Comparison of ENCODE assay signal across 28 cellular contexts in genomic region chr13:80975903-80976302, GRCh38.
"Had no signal": no experiment of that assay in that cellular context is flagged by ENCODE, and none has a peak within 500 bp of the region (broad histone marks: within the 10 kb centered on the region; RNA-seq: fewer than 3 reads in every experiment).

No MANE protein-coding gene starts in this region.

- ATAC-seq: left ventricle myocardium superior; lower lobe of right lung; naive thymus-derived CD4-positive, alpha-beta T cell; psoas muscle; sciatic nerve; stimulated activated effector memory CD8-positive, alpha-beta T cell treated with anti-CD3 and anti-CD28 coated beads, Interleukin-12 subunit alpha, Interleukin-12 subunit beta, amount 100 ng/mL, for 72 hours; upper lobe of right lung had no signal

- DNase-seq: head of caudate nucleus; hypothalamus; immature natural killer cell; kidney; left ventricle myocardium superior; lower lobe of right lung; mammary epithelial cell; mesenchymal stem cell; naive thymus-derived CD4-positive, alpha-beta T cell; nucleus accumbens; psoas muscle; spleen; stimulated activated CD4-positive, alpha-beta T cell treated with anti-CD3 and anti-CD28 coated beads, Interleukin-4, amount 100 ng/mL, for 24 hours; stimulated activated naive CD4-positive, alpha-beta T cell; tibial artery; trophoblast cell; upper lobe of right lung had no signal

- H3K79me2 ChIP-seq: parathyroid adenoma had no signal

- FAIRE-seq: islet of Langerhans, kidney, urothelium cell line had no signal

- H3K4me1 ChIP-seq: lower lobe of right lung, parathyroid adenoma, psoas muscle, suprapubic skin, tibial artery had no signal

- H3K36me3 Mint-ChIP-seq: immature natural killer cell; naive thymus-derived CD4-positive, alpha-beta T cell; stimulated activated effector memory CD8-positive, alpha-beta T cell treated with anti-CD3 and anti-CD28 coated beads, Interleukin-12 subunit alpha, Interleukin-12 subunit beta, amount 100 ng/mL, for 72 hours had no signal

- H3K27ac Mint-ChIP-seq: immature natural killer cell; naive thymus-derived CD4-positive, alpha-beta T cell; nephron; stimulated activated effector memory CD8-positive, alpha-beta T cell treated with anti-CD3 and anti-CD28 coated beads, Interleukin-12 subunit alpha, Interleukin-12 subunit beta, amount 100 ng/mL, for 72 hours; stimulated activated naive CD8-positive, alpha-beta T cell treated with anti-CD3 and anti-CD28 coated beads, Interleukin-15, Interleukin-2, amounts not matched to agents 100 ng/mL and 50 ng/mL, for 24 hours had no signal

- H3K9ac ChIP-seq: parathyroid adenoma had no signal

- H3K4me1 Mint-ChIP-seq: immature natural killer cell; naive thymus-derived CD4-positive, alpha-beta T cell; nephron; neural crest cell; stimulated activated effector memory CD8-positive, alpha-beta T cell treated with anti-CD3 and anti-CD28 coated beads, Interleukin-12 subunit alpha, Interleukin-12 subunit beta, amount 100 ng/mL, for 72 hours had no signal

- H3K27me3 ChIP-seq: spleen, suprapubic skin, tibial artery, upper lobe of right lung had no signal

- H3K27ac ChIP-seq: lower lobe of right lung, parathyroid adenoma, psoas muscle, skin epidermis, spleen, suprapubic skin, thoracic aorta, tibial artery, upper lobe of right lung had no signal

- H3K9me3 ChIP-seq: lower lobe of right lung, psoas muscle, spleen, suprapubic skin, thoracic aorta, tibial artery, upper lobe of right lung had no signal

- H3K4me3 ChIP-seq: lower lobe of right lung, psoas muscle, skin epidermis, spleen, suprapubic skin, thoracic aorta, tibial artery, upper lobe of right lung had no signal

- H3K27me3 Mint-ChIP-seq: naive thymus-derived CD4-positive, alpha-beta T cell; stimulated activated naive CD8-positive, alpha-beta T cell treated with anti-CD3 and anti-CD28 coated beads, Interleukin-15, Interleukin-2, amounts not matched to agents 100 ng/mL and 50 ng/mL, for 24 hours had no signal

- H3K4me3 Mint-ChIP-seq: immature natural killer cell; naive thymus-derived CD4-positive, alpha-beta T cell; nephron; neural crest cell; stimulated activated effector memory CD8-positive, alpha-beta T cell treated with anti-CD3 and anti-CD28 coated beads, Interleukin-12 subunit alpha, Interleukin-12 subunit beta, amount 100 ng/mL, for 72 hours; stimulated activated naive CD8-positive, alpha-beta T cell treated with anti-CD3 and anti-CD28 coated beads, Interleukin-15, Interleukin-2, amounts not matched to agents 100 ng/mL and 50 ng/mL, for 24 hours had no signal

- H3K36me3 ChIP-seq: lower lobe of right lung, spleen, suprapubic skin, thoracic aorta, tibial artery, upper lobe of right lung had no signal

- H2AFZ ChIP-seq: parathyroid adenoma had no signal
